Comparison of ENCODE assay signal across 1 cellular context in genomic region chr2:201432038-201432437, GRCh38.
TF ChIP-seq lines count a peak whose summit lies in the region.

No MANE protein-coding gene starts in this region.

TF ChIP-seq in GM23338, 12 proteins besides CTCF, POLR2A, EP300 and RAD21 (continued from another document):
- TF ChIP-seq ZNF462 (CRISPR knock-in tag; IDR thresholded peaks at IDR 0.05) (no peak), NANOG (IDR thresholded peaks at IDR 0.05; ENCODE audit: borderline replicate concordance) (no peak), CREB1 (CRISPR knock-in tag; IDR thresholded peaks at IDR 0.05; ENCODE audit: low read depth) (no peak), EZH2 (IDR thresholded peaks at IDR 0.05; ENCODE audit: low read depth, unreplicated experiment) (no peak)
